In the genomic region with DNA sequence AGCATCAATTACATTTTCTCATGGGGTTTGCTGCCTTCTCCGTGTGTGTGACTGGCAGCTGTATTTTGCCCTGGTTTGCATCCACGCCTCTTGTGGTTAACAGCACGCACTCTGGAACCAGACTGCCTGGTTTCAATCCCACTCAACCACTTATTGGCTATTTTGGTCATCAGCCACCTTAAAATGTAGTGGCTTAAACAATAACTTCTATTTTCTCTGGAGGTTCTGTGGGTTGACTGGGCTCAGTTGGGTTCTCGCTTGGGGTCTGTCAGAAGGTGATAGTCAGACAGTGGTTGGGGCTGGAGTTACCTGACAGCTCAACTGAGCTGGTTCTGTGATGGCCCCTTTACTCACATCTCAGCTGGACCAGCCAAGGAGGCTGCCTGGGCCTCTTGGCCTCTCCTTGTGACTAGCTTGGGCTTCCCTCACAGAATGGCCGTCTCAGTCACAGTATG, we compare ENCODE assay signal across 9 cellular contexts. TPM values are rescaled to one million over a fixed set of nuclear protein-coding genes. Genes with fewer than 3 reads are reported as not detected.
DNase-seq lines count a peak whose midpoint lies in the region; ATAC-seq, FAIRE-seq and TF ChIP-seq lines count a peak whose summit lies in the region.
"Had no signal": no experiment of that assay in that cellular context is flagged by ENCODE, and none has a peak within 500 bp of the region (broad histone marks: within the 10 kb centered on the region; RNA-seq: fewer than 3 reads in every experiment).

No MANE protein-coding gene starts in this region.

- H3K4me3 Mint-ChIP-seq in astrocyte (ENCODE audit: unreplicated experiment): no peak overlapping the region

- in situ Hi-C loops in IMR-90 (cut with MboI; ENCODE audit: low sequenced_read_pairs): no loop called here

- no peak overlapping the region for H3K4ac ChIP-seq in IMR-90 (ENCODE audit: low read depth, low read length)

- H3K27ac ChIP-seq in IMR-90 (ENCODE audit: insufficient read depth, low read length): no peak overlapping the region
- H3K27ac ChIP-seq in astrocyte (ENCODE audit: low read depth, low read length): peak overlapping the region; percentile 80
- H3K27ac ChIP-seq in skin epidermis: peak overlapping the region in 20 of 21 experiments; percentile 30 to 93 (median 80)

- FAIRE-seq in astrocyte (lab: Jason Lieb, UNC): no peak
- no peak for FAIRE-seq in RCC 7860 (lab: Jason Lieb, UNC)

- H2BK120ac ChIP-seq in IMR-90 (ENCODE audit: low read depth, low read length): peak overlapping the region; percentile 3

- H4K20me1 ChIP-seq in IMR-90 (ENCODE audit: insufficient read depth, low read length) (peaks cover 5% of the 10 kb centered on the region; the same call in 1 of the 2 replicates), astrocyte (ENCODE audit: insufficient read depth, low read length) (no peaks in the 10 kb centered on the region)

- TF ChIP-seq CTCF in IMR-90 (conservative IDR thresholded peaks at IDR 0.05; ENCODE audit: low read depth, low read length) (no peak), astrocyte (IDR thresholded peaks at IDR 0.05; ENCODE audit: insufficient read depth, low read depth, low read length) (no peak)

- H2BK20ac ChIP-seq in IMR-90 (ENCODE audit: low read depth, low read length): peak overlapping the region; percentile 20; the same call in 1 of the 2 replicates

- peaks cover 37% of the 10 kb centered on the region for H3K9me1 ChIP-seq in IMR-90 (ENCODE audit: insufficient read depth, low read length)

- no peak overlapping the region for H3K56ac ChIP-seq in IMR-90 (ENCODE audit: extremely low read depth, insufficient read depth, low read length)

- no peak for TF ChIP-seq POLR2A in IMR-90 (IDR thresholded peaks at IDR 0.05; ENCODE audit: low read depth, low read length)

- no peak overlapping the region for H4K5ac ChIP-seq in IMR-90 (ENCODE audit: low read depth, low read length)

- H3K36me3 Mint-ChIP-seq in astrocyte (ENCODE audit: low read depth, unreplicated experiment): peaks cover 26% of the 10 kb centered on the region

- no peak overlapping the region for H4K91ac ChIP-seq in IMR-90 (ENCODE audit: insufficient read depth, low read depth, low read length)

- H3K79me1 ChIP-seq in IMR-90 (ENCODE audit: low read depth in 1 of 2, low read length in 2 of 2): peaks cover 41 to 80% of the 10 kb centered on the region in 2 experiments

- no peak overlapping the region for H4K8ac ChIP-seq in IMR-90 (ENCODE audit: low read depth in 2 of 2, low read length in 2 of 2)

- peak overlapping the region; percentile 36; the same call in 1 of the 3 replicates for H2BK15ac ChIP-seq in IMR-90 (ENCODE audit: low read depth, low read length)

- no peak overlapping the region for H3K4me3 ChIP-seq in IMR-90 (ENCODE audit: insufficient read depth, low read depth, low read length)
- H3K4me3 ChIP-seq in astrocyte (ENCODE audit: insufficient read depth, low read depth, low read length): no peak overlapping the region
- H3K4me3 ChIP-seq in skin epidermis: no peak overlapping the region

- CTCF ChIA-PET in IMR-90 (lab: Yijun Ruan, JAX): no interaction called here

- intact Hi-C loops in IMR-90 (cut with micrococcal nuclease): no loop called here

- peaks cover 61% of the 10 kb centered on the region for H3K4me1 Mint-ChIP-seq in astrocyte (ENCODE audit: low read depth, unreplicated experiment)

- POLR2A ChIA-PET in IMR-90 (lab: Charles Lee; ENCODE audit: unreplicated experiment): no interaction called here

- H3K4me1 ChIP-seq in IMR-90 (ENCODE audit: control insufficient read depth, insufficient read depth, low read length): peaks cover 19% of the 10 kb centered on the region
- peaks cover 56% of the 10 kb centered on the region for H3K4me1 ChIP-seq in astrocyte (ENCODE audit: insufficient read depth, low read length)

- no peak overlapping the region for H2BK5ac ChIP-seq in IMR-90 (ENCODE audit: low read depth, low read length, poor library complexity, severe bottlenecking)

- H3K27me3 ChIP-seq in IMR-90 (ENCODE audit: control insufficient read depth, insufficient read depth, low read length) (no peaks in the 10 kb centered on the region), astrocyte (ENCODE audit: insufficient read depth, low read length) (no peaks in the 10 kb centered on the region)

- 90% methylated on average over 2 of the region's 5 CpGs; no CpG with 5 or more reads in 1 of the 2 experiments for WGBS in IMR-90 (ENCODE audit: extremely low coverage in 2 of 2, insufficient read length in 1 of 2), 2 experiments

- H2AFZ ChIP-seq in IMR-90 (replicated peaks; ENCODE audit: low read length, poor library complexity) (no peak overlapping the region), astrocyte (ENCODE audit: low read depth, low read length) (no peak overlapping the region)

- H3K36me3 ChIP-seq in IMR-90 (ENCODE audit: control insufficient read depth, insufficient read depth, low read length) (peaks cover 1% of the 10 kb centered on the region; the same call in 1 of the 2 replicates), astrocyte (ENCODE audit: insufficient read depth, low read length) (peaks cover 4% of the 10 kb centered on the region)

- H3K4me2 ChIP-seq in IMR-90 (ENCODE audit: low read depth, low read length) (no peak overlapping the region), astrocyte (ENCODE audit: low read length) (no peak overlapping the region)

- dilution Hi-C loops in IMR-90 (cut with HindIII; ENCODE audit: low sequenced_read_pairs, unreplicated experiment): no loop called here

- H3K27ac Mint-ChIP-seq in astrocyte (ENCODE audit: unreplicated experiment): peak overlapping the region; percentile 77

- no peaks in the 10 kb centered on the region for H3K9me3 ChIP-seq in IMR-90 (ENCODE audit: control insufficient read depth, insufficient read depth, low read length)
- no peaks in the 10 kb centered on the region for H3K9me3 ChIP-seq in astrocyte (ENCODE audit: insufficient read depth, low read depth, low read length)

- DNase-seq in IMR-90: no peak
- no peak for DNase-seq in astrocyte (ENCODE audit: low read depth)
- DNase-seq in RCC 7860 (ENCODE audit: low spot score): no peak
- no peak for DNase-seq in HPDE6-E6E7 (ENCODE audit: extremely low spot score)
- DNase-seq in putamen (ENCODE audit: low spot score): no peak
- DNase-seq: NCI-H446 had no signal

- no peak overlapping the region for H2AK9ac ChIP-seq in IMR-90 (replicated peaks; ENCODE audit: low read depth, low read length, poor library complexity)

- H3K79me2 ChIP-seq in astrocyte (ENCODE audit: insufficient read depth, low read length): peaks cover 21% of the 10 kb centered on the region

- ATAC-seq in GM18511 (IDR thresholded peaks at IDR 0.05; ENCODE audit: unreplicated experiment) (peak; percentile 69), IMR-90 (ENCODE audit: low read depth) (no peak), HG03457 (IDR thresholded peaks at IDR 0.05; ENCODE audit: unreplicated experiment) (no peak)

- no peak for TF ChIP-seq RAD21 in IMR-90 (IDR thresholded peaks at IDR 0.05; ENCODE audit: low read length)

- no peaks in the 10 kb centered on the region for H3K27me3 Mint-ChIP-seq in astrocyte (ENCODE audit: low read depth, unreplicated experiment)

- H3K18ac ChIP-seq in IMR-90 (ENCODE audit: low read depth, low read length): no peak overlapping the region

- no peaks in the 10 kb centered on the region for H3K9me3 Mint-ChIP-seq in astrocyte (ENCODE audit: unreplicated experiment)

- no peak overlapping the region for H3K9ac ChIP-seq in IMR-90 (ENCODE audit: low read depth, low read length)
- no peak overlapping the region for H3K9ac ChIP-seq in astrocyte (ENCODE audit: low read length)

- BruUV-seq in IMR-90 (replicated peaks; lab: Mats Ljungman, UMichigan): no TSS peak

- H3K23ac ChIP-seq in IMR-90 (ENCODE audit: low read depth, low read length): no peak overlapping the region

- H3K14ac ChIP-seq in IMR-90 (replicated peaks; ENCODE audit: low read depth, low read length): 0 out of 2 replicates have a peak overlapping the region, but pooled peaks have one; percentile 66

- peak overlapping the region; percentile 77; the same call in 1 of the 2 replicates for H2AK5ac ChIP-seq in IMR-90 (ENCODE audit: low read depth, low read length)

TF ChIP-seq in IMR-90, 13 proteins besides CTCF, POLR2A, EP300 and RAD21:
- TF ChIP-seq NFE2L2 (IDR thresholded peaks at IDR 0.05; ENCODE audit: low read depth, low read length): no peak
- no peak for TF ChIP-seq RCOR1 (IDR thresholded peaks at IDR 0.05; ENCODE audit: insufficient replicate concordance, low read length)
- no peak for TF ChIP-seq MXI1 (IDR thresholded peaks at IDR 0.05; ENCODE audit: borderline replicate concordance, low read depth, low read length)
- TF ChIP-seq, protein P1, sequence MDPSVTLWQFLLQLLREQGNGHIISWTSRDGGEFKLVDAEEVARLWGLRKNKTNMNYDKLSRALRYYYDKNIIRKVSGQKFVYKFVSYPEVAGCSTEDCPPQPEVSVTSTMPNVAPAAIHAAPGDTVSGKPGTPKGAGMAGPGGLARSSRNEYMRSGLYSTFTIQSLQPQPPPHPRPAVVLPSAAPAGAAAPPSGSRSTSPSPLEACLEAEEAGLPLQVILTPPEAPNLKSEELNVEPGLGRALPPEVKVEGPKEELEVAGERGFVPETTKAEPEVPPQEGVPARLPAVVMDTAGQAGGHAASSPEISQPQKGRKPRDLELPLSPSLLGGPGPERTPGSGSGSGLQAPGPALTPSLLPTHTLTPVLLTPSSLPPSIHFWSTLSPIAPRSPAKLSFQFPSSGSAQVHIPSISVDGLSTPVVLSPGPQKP (IDR thresholded peaks at IDR 0.05; ENCODE audit: borderline replicate concordance, low read depth, low read length): no peak
- TF ChIP-seq BHLHE40 (IDR thresholded peaks at IDR 0.05; ENCODE audit: low read depth, low read length): no peak
- TF ChIP-seq FOS (IDR thresholded peaks at IDR 0.05; ENCODE audit: low read depth, low read length): no peak
- TF ChIP-seq MAZ (IDR thresholded peaks at IDR 0.05; ENCODE audit: borderline replicate concordance, low read depth, low read length): no peak
- no peak for TF ChIP-seq CHD1 (IDR thresholded peaks at IDR 0.05; ENCODE audit: low read depth, low read length)

RNA-seq across cellular contexts. Expression of gene EHD4, which starts 36.8 kb away (rescaled TPM):
- 26.4 and 29.0 TPM in 2 replicates for total RNA-seq in IMR-90 (2012; rRNA removed)
- polyA plus RNA-seq in IMR-90 (2012; rRNA removed): 21.0 and 21.1 TPM in 2 replicates
- polyA plus RNA-seq in IMR-90 (2012; cell fraction: cytosol; rRNA removed): 13.2 and 20.3 TPM in 2 replicates
- polyA plus RNA-seq in IMR-90 (2012; cell fraction: nucleus; rRNA removed; ENCODE audit: low replicate concordance): 10.2 and 11.2 TPM in 2 replicates
- total RNA-seq in astrocyte: 46.4 and 51.4 TPM in 2 replicates

RNA-seq across cellular contexts. Expression of gene SPTBN5, which starts 41.7 kb away (rescaled TPM):
- total RNA-seq in IMR-90 (2012; rRNA removed): under 0.01 TPM in 2 replicates
- 0.37 and 0.38 TPM in 2 replicates for polyA plus RNA-seq in IMR-90 (2012; rRNA removed)
- polyA plus RNA-seq in IMR-90 (2012; cell fraction: cytosol; rRNA removed): 0.10 and 0.12 TPM in 2 replicates
- 2.3 and 3.5 TPM in 2 replicates for polyA plus RNA-seq in IMR-90 (2012; cell fraction: nucleus; rRNA removed; ENCODE audit: low replicate concordance)
- 5.3 and 6.7 TPM in 2 replicates for total RNA-seq in astrocyte
